ENCODE assay signal across 8 cellular contexts in the genomic region with DNA sequence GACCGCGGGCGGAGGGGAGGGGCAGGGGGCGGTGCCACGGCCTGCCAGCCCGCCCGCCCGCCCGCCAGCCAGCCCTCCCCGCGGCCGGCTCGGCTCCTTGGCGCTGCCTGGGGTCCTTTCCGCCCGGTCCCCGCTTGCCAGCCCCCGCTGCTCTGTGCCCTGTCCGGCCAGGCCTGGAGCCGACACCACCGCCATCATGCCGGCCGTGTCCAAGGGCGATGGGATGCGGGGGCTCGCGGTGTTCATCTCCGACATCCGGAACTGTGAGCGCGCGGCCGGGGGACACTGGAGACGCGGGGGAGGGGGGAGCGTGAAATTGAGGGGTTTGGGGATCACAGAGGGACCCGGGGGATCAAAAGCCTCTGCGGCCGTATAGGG. TPM values are rescaled to one million over a fixed set of nuclear protein-coding genes. Genes with fewer than 3 reads are reported as not detected.
DNase-seq lines count a peak whose midpoint lies in the region; ATAC-seq, FAIRE-seq and TF ChIP-seq lines count a peak whose summit lies in the region.

A gene (plus strand): TSS at position 64 of the 378 bp plus-strand sequence. CDS start 133 bp downstream, at position 197.

- H3K27ac ChIP-seq in PC-3 (ENCODE audit: low read length): peak within 1 kb of the TSS; percentile 90

- H3K9me3 Mint-ChIP-seq in endothelial cell (ENCODE audit: unreplicated experiment) (no peaks in the 10 kb centered on the region), natural killer cell (no peaks in the 10 kb centered on the region)

- no TSS peak for BruUV-seq in PC-3 (replicated peaks; lab: Mats Ljungman, UMichigan)

- H3K4me2 ChIP-seq in PC-3 (ENCODE audit: low read length): peak within 1 kb of the TSS; percentile 97

- peaks cover 48% of the 10 kb centered on the region for H3K79me2 ChIP-seq in PC-3 (ENCODE audit: low read length)

- peaks cover 27% of the 10 kb centered on the region for H3K4me1 Mint-ChIP-seq in endothelial cell (ENCODE audit: unreplicated experiment)
- H3K4me1 Mint-ChIP-seq in natural killer cell: peaks cover 51 to 61% of the 10 kb centered on the region in 2 donors

- H3K27ac Mint-ChIP-seq in endothelial cell (ENCODE audit: unreplicated experiment): peak within 1 kb of the TSS; percentile 96
- peak within 1 kb of the TSS; percentile 91 to 93 for H3K27ac Mint-ChIP-seq in natural killer cell

- peak within 1 kb of the TSS; percentile 84 for H3K9ac ChIP-seq in PC-3 (ENCODE audit: low read length)

- no peaks in the 10 kb centered on the region for H3K9me2 ChIP-seq in PC-3 (replicated peaks; ENCODE audit: low read length)

- H3K36me3 Mint-ChIP-seq in endothelial cell (ENCODE audit: low read depth, unreplicated experiment) (peaks cover 10% of the 10 kb centered on the region), natural killer cell (no peaks in the 10 kb centered on the region)

- H3K36me3 ChIP-seq in PC-3 (ENCODE audit: low read depth, low read length): no peaks in the 10 kb centered on the region

- peaks cover 3% of the 10 kb centered on the region for H3F3A ChIP-seq in PC-3 (ENCODE audit: low read length, unreplicated experiment)

- H3K4me1 ChIP-seq in PC-3 (ENCODE audit: insufficient read depth, low read length): peaks cover 23% of the 10 kb centered on the region

- FAIRE-seq in GM12892 (lab: Jason Lieb, UNC): no peak

- ATAC-seq in PC-3 (no peak), natural killer cell (no peak)

- intact Hi-C loops in PC-3 (cut with micrococcal nuclease) (loop anchor here (1.0 to 5.0 kb wide), 4 partner anchors 50 to 90 kb away; a partner anchor contains a TSS), natural killer cell (cut with micrococcal nuclease) (loop anchor here (1.0 to 5.0 kb wide), 4 partner anchors 46 to 100 kb away; a partner anchor contains a TSS)

- H3K9me3 ChIP-seq in PC-3 (ENCODE audit: low read length): no peaks in the 10 kb centered on the region

- peak within 1 kb of the TSS; percentile 98 for H3K4me3 Mint-ChIP-seq in endothelial cell (ENCODE audit: unreplicated experiment)
- peak within 1 kb of the TSS; percentile 95 for H3K4me3 Mint-ChIP-seq in natural killer cell

- no peaks in the 10 kb centered on the region for H4K20me1 ChIP-seq in PC-3 (ENCODE audit: low read length)

- H3K27me3 Mint-ChIP-seq in endothelial cell (ENCODE audit: unreplicated experiment) (peaks cover 20% of the 10 kb centered on the region), natural killer cell (ENCODE audit: low read depth in 2 of 2) (no peaks in the 10 kb centered on the region)

- TF ChIP-seq CTCF in PC-3 (conservative IDR thresholded peaks at IDR 0.05; ENCODE audit: low read depth, low read length) (no peak), endothelial cell (IDR thresholded peaks at IDR 0.05; ENCODE audit: unreplicated experiment) (no peak), natural killer cell (IDR thresholded peaks at IDR 0.05) (no peak), GM10248 (IDR thresholded peaks at IDR 0.05; ENCODE audit: control extremely low read depth, extremely low read depth, low read depth, missing control alignments) (no peak)

- no peaks in the 10 kb centered on the region for H3K27me3 ChIP-seq in PC-3 (ENCODE audit: low read length)

- DNase-seq in GM12892 (ENCODE audit: insufficient read length) (no peak), PC-3 (no peak), endothelial cell (ENCODE audit: low spot score) (no peak), natural killer cell (no peak), epidermal melanocyte (ENCODE audit: insufficient read length, low spot score) (no peak), NCI-H526 (lab: John Stamatoyannopoulos, UW) (no peak), GM10248 (ENCODE audit: extremely low spot score) (no peak)
- DNase-seq in effector CD4-positive, alpha-beta T cell: no peak

- TF ChIP-seq POLR2A in GM12892 (IDR thresholded peaks at IDR 0.05; ENCODE audit: low read depth, low read length): peak; percentile 43; the same call in 1 of the 2 replicates

- CTCF ChIA-PET in PC-3 (lab: Charles Lee): interaction anchor here (0.5 kb wide), 1 partner anchor 81 kb away, joined by 4 read pairs; no protein-coding TSS in a partner anchor
- CTCF ChIA-PET in GM10248 (lab: Yijun Ruan, JAX): interaction anchor here (1.0 to 1.1 kb wide), 2 partner anchors 16 to 46 kb away, joined by 3 to 4 read pairs; a partner anchor contains a TSS

- peak within 1 kb of the TSS; percentile 80 for H2AFZ ChIP-seq in PC-3 (ENCODE audit: low read length)

- POLR2A ChIA-PET in PC-3 (lab: Charles Lee; ENCODE audit: unreplicated experiment) (interaction anchor here (0.6 to 0.7 kb wide), 7 partner anchors 42 to 129 kb away, joined by 4 to 10 read pairs (median 4); no protein-coding TSS in a partner anchor), GM10248 (lab: Yijun Ruan, JAX) (interaction anchor here (0.5 to 1.0 kb wide), 8 partner anchors 17 to 798 kb away, joined by 3 to 7 read pairs (median 4); a partner anchor contains a TSS)

- H3K4me3 ChIP-seq in PC-3 (ENCODE audit: low read length): peak within 1 kb of the TSS; percentile 81

RNA-seq across cellular contexts. Expression of the gene that starts here (rescaled TPM):
- polyA plus RNA-seq in GM12892 (2012; ENCODE audit: missing spikeins): 23.4 TPM
- total RNA-seq in PC-3 (2014; rRNA removed) (143 and 159 TPM in 2 replicates), endothelial cell (ENCODE audit: unreplicated experiment) (191 TPM), natural killer cell (100 to 1,000 TPM; 137 to 163 (median 161) TPM)
